Comparison of ENCODE assay signal across 18 cellular contexts in the genomic region with DNA sequence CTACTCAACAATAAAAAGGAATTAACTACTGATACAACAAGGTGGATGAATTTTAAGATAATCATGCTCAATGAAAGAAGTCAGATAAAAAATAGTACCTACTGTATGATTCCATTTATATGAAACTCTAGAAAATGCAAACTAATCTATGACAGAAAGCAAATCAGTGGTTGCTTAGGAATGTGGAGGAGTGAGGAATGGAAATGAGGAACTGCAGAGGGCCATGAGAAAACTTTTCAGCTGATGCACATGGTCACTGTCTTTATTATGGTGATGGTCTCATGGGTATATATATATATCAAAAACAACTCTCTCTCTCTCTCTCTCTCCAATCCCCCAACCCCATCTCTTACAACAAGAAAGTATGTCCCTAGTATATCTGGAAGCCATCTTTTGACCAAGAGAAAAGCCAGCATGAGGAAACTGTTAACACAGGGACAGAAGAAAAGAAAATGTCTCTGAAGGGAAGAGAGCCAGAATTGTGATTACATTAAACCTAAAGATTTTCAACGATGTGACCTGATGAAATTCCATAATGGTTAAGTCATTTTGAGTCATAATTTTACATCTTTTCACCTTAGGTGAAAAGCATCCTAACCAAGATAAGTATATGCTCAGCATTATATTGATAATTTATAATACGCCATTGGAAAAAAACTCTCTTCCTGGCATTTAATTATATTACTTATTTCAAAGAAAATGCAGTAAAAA.
"Had no signal": no experiment of that assay in that cellular context is flagged by ENCODE, and none has a peak within 500 bp of the region (broad histone marks: within the 10 kb centered on the region; RNA-seq: fewer than 3 reads in every experiment).

No MANE protein-coding gene starts in this region.

- H3K27me3 ChIP-seq: esophagus squamous epithelium, neural progenitor cell, thyroid gland had no signal

- H3K27ac ChIP-seq: esophagus squamous epithelium, neural progenitor cell had no signal

- H3K4me3 ChIP-seq: esophagus squamous epithelium, neural progenitor cell, thyroid gland had no signal

- DNase-seq: activated CD4-positive, alpha-beta T cell treated with anti-CD3 and anti-CD28 coated beads, Interleukin-2, amount 10 ng/mL, durations not matched to agents 24 days and 14 days; activated CD4-positive, CD25-positive, alpha-beta regulatory T cell; activated CD8-positive, alpha-beta T cell treated with anti-CD3 and anti-CD28 coated beads, Interleukin-2, amount 10 ng/mL, durations not matched to agents 7 days and 5 days; activated naive CD4-positive, alpha-beta T cell treated with anti-CD3 and anti-CD28 coated beads for 36 hours; activated T-cell treated with anti-CD3 and anti-CD28 coated beads, Interleukin-2, amount 50 U/mL, for 24 hours; aorta; effector CD8-positive, alpha-beta T cell; esophagus squamous epithelium; foreskin fibroblast; hippocampal formation; left ventricle myocardium superior; naive B cell; stimulated activated CD4-positive, alpha-beta T cell treated with anti-CD3 and anti-CD28 coated beads, Interleukin-2, amount 100 ng/mL, for 24 hours; stimulated activated naive CD4-positive, alpha-beta T cell treated with Interleukin-2 at 50 U/mL for 16 hours; T-cell; T-helper 9 cell; thyroid gland had no signal
